9 cellular contexts compared by ENCODE assay signal in genomic region chr17:76538281-76538931, GRCh38. TPM values are rescaled to one million over a fixed set of nuclear protein-coding genes. Genes with fewer than 3 reads are reported as not detected.
DNase-seq lines count a peak whose midpoint lies in the region; ATAC-seq and TF ChIP-seq lines count a peak whose summit lies in the region.
"Had no signal": no experiment of that assay in that cellular context is flagged by ENCODE, and none has a peak within 500 bp of the region (broad histone marks: within the 10 kb centered on the region; RNA-seq: fewer than 3 reads in every experiment).

No MANE protein-coding gene starts in this region.

- intact Hi-C loops in upper lobe of right lung (cut with DNase I): no loop called here

- peaks cover 4% of the 10 kb centered on the region for H3K27me3 ChIP-seq in upper lobe of right lung

- peaks cover 46% of the 10 kb centered on the region for H3K27me3 Mint-ChIP-seq in activated T-cell treated with anti-CD3 and anti-CD28 coated beads, Interleukin-2, amount 50 U/mL, for 4 hours (ENCODE audit: low read depth)
- H3K27me3 Mint-ChIP-seq in naive thymus-derived CD8-positive, alpha-beta T cell: peaks cover 0 to 19% (median 7%) of the 10 kb centered on the region in 5 donors

- POLR2A ChIA-PET in naive thymus-derived CD8-positive, alpha-beta T cell (lab: Charles Lee): interaction anchor here (1.3 to 5.3 kb wide), 3 partner anchors 10 to 134 kb away, joined by 3 to 46 read pairs (median 18); no protein-coding TSS in a partner anchor

- H3K27ac ChIP-seq in upper lobe of right lung: peak overlapping the region; percentile 49

- H3K4me3 Mint-ChIP-seq in activated T-cell treated with anti-CD3 and anti-CD28 coated beads, Interleukin-2, amount 50 U/mL, for 4 hours: peak overlapping the region; percentile 16
- peak overlapping the region; percentile 52 to 80 (median 72) for H3K4me3 Mint-ChIP-seq in naive thymus-derived CD8-positive, alpha-beta T cell

- peaks cover 32% of the 10 kb centered on the region for H3K4me1 ChIP-seq in upper lobe of right lung

- no peaks in the 10 kb centered on the region for H3K36me3 Mint-ChIP-seq in activated T-cell treated with anti-CD3 and anti-CD28 coated beads, Interleukin-2, amount 50 U/mL, for 4 hours (ENCODE audit: insufficient read depth)
- H3K36me3 Mint-ChIP-seq in naive thymus-derived CD8-positive, alpha-beta T cell: peaks cover 0 to 2% (median 0%) of the 10 kb centered on the region in 3 donors

- H3K27ac Mint-ChIP-seq in naive thymus-derived CD8-positive, alpha-beta T cell: peak overlapping the region in 4 of 10 donors; percentile 46 to 84 (median 70)

- no peaks in the 10 kb centered on the region for H3K9me3 ChIP-seq in upper lobe of right lung

- ATAC-seq in activated T-cell treated with anti-CD3 and anti-CD28 coated beads, Interleukin-2, amount 50 U/mL, for 4 hours: no peak
- peak in 1 of 2 donors; percentile 15 for ATAC-seq in naive thymus-derived CD8-positive, alpha-beta T cell
- ATAC-seq in upper lobe of right lung: no peak
- ATAC-seq in HG03095 (IDR thresholded peaks at IDR 0.05; ENCODE audit: unreplicated experiment): no peak
- ATAC-seq in HG02981 (IDR thresholded peaks at IDR 0.05; ENCODE audit: unreplicated experiment): no peak
- ATAC-seq in HG03520 (IDR thresholded peaks at IDR 0.05; ENCODE audit: unreplicated experiment): no peak

- TF ChIP-seq CTCF in upper lobe of right lung (IDR thresholded peaks at IDR 0.05): no peak

- H3K9me3 Mint-ChIP-seq in activated T-cell treated with anti-CD3 and anti-CD28 coated beads, Interleukin-2, amount 50 U/mL, for 4 hours: no peaks in the 10 kb centered on the region
- H3K9me3 Mint-ChIP-seq in naive thymus-derived CD8-positive, alpha-beta T cell: no peaks in the 10 kb centered on the region

- no peak for DNase-seq in activated T-cell treated with anti-CD3 and anti-CD28 coated beads, Interleukin-2, amount 50 U/mL, for 4 hours
- no peak for DNase-seq in activated T-cell treated with anti-CD3 and anti-CD28 coated beads, Interleukin-2, amount 50 U/mL, for 1 hour
- peak; percentile 71 for DNase-seq in epidermal melanocyte (ENCODE audit: insufficient read length, low spot score)
- DNase-seq in naive thymus-derived CD8-positive, alpha-beta T cell: peak in 1 of 10 donors; percentile 62
- peak; percentile 68 for DNase-seq in upper lobe of right lung
- DNase-seq: dermis blood vessel endothelial cell had no signal

- H3K4me1 Mint-ChIP-seq in activated T-cell treated with anti-CD3 and anti-CD28 coated beads, Interleukin-2, amount 50 U/mL, for 4 hours (ENCODE audit: low read depth): peaks cover 4% of the 10 kb centered on the region
- peaks cover 11 to 46% (median 30%) of the 10 kb centered on the region in 4 donors for H3K4me1 Mint-ChIP-seq in naive thymus-derived CD8-positive, alpha-beta T cell

- H3K4me3 ChIP-seq in upper lobe of right lung: peak overlapping the region; percentile 53

- H3K36me3 ChIP-seq in upper lobe of right lung: no peaks in the 10 kb centered on the region

RNA-seq across cellular contexts. Expression of gene CYGB, which starts 0.9 kb away (rescaled TPM):
- total RNA-seq in activated T-cell treated with anti-CD3 and anti-CD28 coated beads, Interleukin-2, amount 50 U/mL, for 4 hours: not detected
- total RNA-seq in naive thymus-derived CD8-positive, alpha-beta T cell: 1 to 10 TPM in 1 of 2 experiments, under 1 TPM in 1; 0.52 to 2.1 TPM
- 1 to 10 TPM in 1 of 3 donors, under 1 TPM in 2; 0.40 to 1.0 (median 0.53) TPM for polyA plus RNA-seq in naive thymus-derived CD8-positive, alpha-beta T cell
- total RNA-seq in upper lobe of right lung: 34.3 TPM

RNA-seq across cellular contexts. Expression of gene PRCD, which starts 1.4 kb away (rescaled TPM):
- total RNA-seq in activated T-cell treated with anti-CD3 and anti-CD28 coated beads, Interleukin-2, amount 50 U/mL, for 4 hours: not detected
- total RNA-seq in naive thymus-derived CD8-positive, alpha-beta T cell: 1 to 10 TPM; 4.0 to 5.3 TPM
- 10 to 100 TPM in 1 of 3 donors, 1 to 10 TPM in 2; 5.0 to 11.4 (median 7.1) TPM for polyA plus RNA-seq in naive thymus-derived CD8-positive, alpha-beta T cell
- 7.7 TPM for total RNA-seq in upper lobe of right lung

RNA-seq across cellular contexts. Expression of gene RHBDF2, which starts 37.2 kb away (rescaled TPM):
- total RNA-seq in activated T-cell treated with anti-CD3 and anti-CD28 coated beads, Interleukin-2, amount 50 U/mL, for 4 hours: 10 to 100 TPM; 29.5 to 37.0 (median 34.3) TPM
- total RNA-seq in naive thymus-derived CD8-positive, alpha-beta T cell: 10 to 100 TPM; 59.4 to 62.4 TPM
- polyA plus RNA-seq in naive thymus-derived CD8-positive, alpha-beta T cell: 10 to 100 TPM in 1 of 3 donors, 1 to 10 TPM in 2; 4.8 to 10.2 (median 6.2) TPM
- total RNA-seq in upper lobe of right lung: 46.4 TPM

RNA-seq across cellular contexts. Expression of gene ST6GALNAC2, which starts 47.3 kb away (rescaled TPM):
- total RNA-seq in activated T-cell treated with anti-CD3 and anti-CD28 coated beads, Interleukin-2, amount 50 U/mL, for 4 hours: not detected
- total RNA-seq in naive thymus-derived CD8-positive, alpha-beta T cell: under 1 TPM in 1 of 2 experiments, not detected in 1; 0.44 TPM
- 1 to 10 TPM in 1 of 3 donors, not detected in 2; 1.1 TPM for polyA plus RNA-seq in naive thymus-derived CD8-positive, alpha-beta T cell
- total RNA-seq in upper lobe of right lung: 24.5 TPM

Comparison
In these comparisons a context has a peak if more than half of its experiments do, and no peak if none do; other contexts are left out.
1. DNase-seq: peak in epidermal melanocyte (single experiment) and upper lobe of right lung (single experiment); none in activated T-cell treated with anti-CD3 and anti-CD28 coated beads, Interleukin-2, amount 50 U/mL, for 4 hours (single experiment) and activated T-cell treated with anti-CD3 and anti-CD28 coated beads, Interleukin-2, amount 50 U/mL, for 1 hour (single experiment).
2. RNA of gene CYGB, which starts 0.9 kb away (total RNA-seq): 34.3 TPM in upper lobe of right lung (single experiment); 0.52 to 2.1 TPM in naive thymus-derived CD8-positive, alpha-beta T cell and not detected in activated T-cell treated with anti-CD3 and anti-CD28 coated beads, Interleukin-2, amount 50 U/mL, for 4 hours; every median in the first group is over 10 times any median in the second.